ENCODE assay signal across 8 cellular contexts in genomic region chr9:113602126-113603119, GRCh38.
DNase-seq lines count a peak whose midpoint lies in the region; ATAC-seq and TF ChIP-seq lines count a peak whose summit lies in the region.

No MANE protein-coding gene starts in this region.

- no peak overlapping the region for H3K4me3 ChIP-seq in right atrium auricular region

- peaks cover 0 to 60% of the 10 kb centered on the region in 2 donors for H3K4me1 ChIP-seq in right atrium auricular region

- DNase-seq in activated effector memory CD4-positive, alpha-beta T cell treated with anti-CD3 and anti-CD28 coated beads, Interleukin-2, amount 50 U/mL, for 16 hours = peak; percentile 78
- no peak for DNase-seq in activated effector memory CD4-positive, alpha-beta T cell treated with Interleukin-2 at 50 U/mL for 16 hours
- DNase-seq in NCI-H526 treated with DMSO at 0.1 percent for 48 hours (lab: John Stamatoyannopoulos, UW) = peak; percentile 84
- DNase-seq in activated T-helper 2 cell treated with anti-CD3 and anti-CD28 coated beads, Interferon-gamma antibody, Interleukin-2, Interleukin-4, amounts not matched to agents 10 μg/mL and 5 μg/mL and 100 μg/mL, durations not matched to agents 14 hours and 24 hours and 36 hours (ENCODE audit: low spot score) = no peak
- peak; percentile 89 for DNase-seq in right atrium auricular region (ENCODE audit: low spot score)
- DNase-seq in stimulated activated CD4-positive, alpha-beta T cell treated with anti-CD3 and anti-CD28 coated beads, Interleukin-1b, Interleukin-23, amount 100 ng/mL, for 4 hours (ENCODE audit: low read depth in 2 of 2) = peak; percentile 37 to 49
- DNase-seq in foreskin melanocyte = no peak

- peak overlapping the region; percentile 77 for H3K27ac Mint-ChIP-seq in activated T-helper 2 cell treated with anti-CD3 and anti-CD28 coated beads, Interferon-gamma antibody, Interleukin-2, Interleukin-4, amounts not matched to agents 10 μg/mL and 5 μg/mL and 100 μg/mL, durations not matched to agents 14 hours and 24 hours and 36 hours

- no peaks in the 10 kb centered on the region for H3K27me3 Mint-ChIP-seq in activated T-helper 2 cell treated with anti-CD3 and anti-CD28 coated beads, Interferon-gamma antibody, Interleukin-2, Interleukin-4, amounts not matched to agents 10 μg/mL and 5 μg/mL and 100 μg/mL, durations not matched to agents 14 hours and 24 hours and 36 hours (ENCODE audit: low read depth)

- TF ChIP-seq CTCF in right atrium auricular region (IDR thresholded peaks at IDR 0.05) = no peak

- H3K36me3 ChIP-seq in right atrium auricular region = peaks cover 11% of the 10 kb centered on the region

- no peak overlapping the region for H3K4me3 Mint-ChIP-seq in activated T-helper 2 cell treated with anti-CD3 and anti-CD28 coated beads, Interferon-gamma antibody, Interleukin-2, Interleukin-4, amounts not matched to agents 10 μg/mL and 5 μg/mL and 100 μg/mL, durations not matched to agents 14 hours and 24 hours and 36 hours (ENCODE audit: low read depth)

- peak overlapping the region; percentile 36 to 55 for H3K27ac ChIP-seq in right atrium auricular region

- no peaks in the 10 kb centered on the region for H3K9me3 ChIP-seq in right atrium auricular region

- no peaks in the 10 kb centered on the region for H3K27me3 ChIP-seq in right atrium auricular region

- H3K4me1 Mint-ChIP-seq in activated T-helper 2 cell treated with anti-CD3 and anti-CD28 coated beads, Interferon-gamma antibody, Interleukin-2, Interleukin-4, amounts not matched to agents 10 μg/mL and 5 μg/mL and 100 μg/mL, durations not matched to agents 14 hours and 24 hours and 36 hours (ENCODE audit: low read depth) = peaks cover 16% of the 10 kb centered on the region

- H3K9me3 Mint-ChIP-seq in activated T-helper 2 cell treated with anti-CD3 and anti-CD28 coated beads, Interferon-gamma antibody, Interleukin-2, Interleukin-4, amounts not matched to agents 10 μg/mL and 5 μg/mL and 100 μg/mL, durations not matched to agents 14 hours and 24 hours and 36 hours = no peaks in the 10 kb centered on the region

- intact Hi-C loops in activated T-helper 2 cell treated with anti-CD3 and anti-CD28 coated beads, Interferon-gamma antibody, Interleukin-2, Interleukin-4, amounts not matched to agents 10 μg/mL and 5 μg/mL and 100 μg/mL, durations not matched to agents 14 hours and 24 hours and 36 hours (cut with micrococcal nuclease) = loop anchor here (1.0 kb wide), 2 partner anchors 11 to 21 kb away; no protein-coding TSS in a partner anchor

- H3K36me3 Mint-ChIP-seq in activated T-helper 2 cell treated with anti-CD3 and anti-CD28 coated beads, Interferon-gamma antibody, Interleukin-2, Interleukin-4, amounts not matched to agents 10 μg/mL and 5 μg/mL and 100 μg/mL, durations not matched to agents 14 hours and 24 hours and 36 hours (ENCODE audit: low read depth) = peaks cover 7% of the 10 kb centered on the region

- peak; percentile 78 for ATAC-seq in HG03108 (IDR thresholded peaks at IDR 0.05; ENCODE audit: unreplicated experiment)

Comparison
In these comparisons a context has a peak if more than half of its experiments do, and no peak if none do; other contexts are left out.
1. DNase-seq: peak in activated effector memory CD4-positive, alpha-beta T cell treated with anti-CD3 and anti-CD28 coated beads, Interleukin-2, amount 50 U/mL, for 16 hours (single experiment), NCI-H526 treated with DMSO at 0.1 percent for 48 hours (single experiment), right atrium auricular region (single experiment) and stimulated activated CD4-positive, alpha-beta T cell treated with anti-CD3 and anti-CD28 coated beads, Interleukin-1b, Interleukin-23, amount 100 ng/mL, for 4 hours (2 of 2); none in activated effector memory CD4-positive, alpha-beta T cell treated with Interleukin-2 at 50 U/mL for 16 hours (single experiment), activated T-helper 2 cell treated with anti-CD3 and anti-CD28 coated beads, Interferon-gamma antibody, Interleukin-2, Interleukin-4, amounts not matched to agents 10 μg/mL and 5 μg/mL and 100 μg/mL, durations not matched to agents 14 hours and 24 hours and 36 hours (single experiment) and foreskin melanocyte (single experiment).